ENCODE assay signal across 8 cellular contexts in the genomic region with DNA sequence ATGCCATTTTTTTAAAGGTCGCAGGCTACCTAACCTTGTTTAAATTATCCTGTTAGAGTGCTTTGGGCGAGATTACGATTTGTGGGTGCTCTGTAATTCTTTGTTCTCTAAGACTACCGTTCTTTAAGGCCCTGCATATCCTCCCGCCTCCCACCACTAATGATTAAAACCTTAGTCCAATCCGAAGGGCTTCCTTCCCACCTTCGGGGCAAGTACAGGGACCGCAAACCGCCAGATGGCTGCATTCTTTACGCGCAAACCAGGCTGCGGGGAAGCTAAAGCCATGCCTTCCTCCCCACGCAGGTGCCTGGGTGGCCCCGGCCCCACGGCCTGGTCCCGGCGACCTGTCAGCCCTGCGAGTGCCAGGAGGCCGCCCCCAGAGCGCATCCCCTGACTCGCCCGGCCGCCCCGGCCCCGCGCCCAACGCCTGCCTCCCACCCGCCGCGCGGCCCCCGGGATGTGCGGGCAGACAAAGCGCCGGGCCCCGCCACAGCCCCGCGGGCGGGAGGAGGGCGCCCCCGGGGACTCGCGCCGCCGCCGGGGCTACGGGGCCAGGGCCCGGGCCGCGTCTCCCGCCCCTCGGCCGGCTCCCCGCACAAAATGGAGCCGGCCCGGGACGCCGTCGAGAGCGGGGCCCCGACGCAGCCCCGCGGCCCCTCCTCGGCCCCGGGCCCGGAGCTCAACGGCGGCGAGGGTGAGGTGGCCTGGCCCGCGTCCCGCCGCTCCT. TPM values are rescaled to one million over a fixed set of nuclear protein-coding genes. Genes with fewer than 3 reads are reported as not detected.
DNase-seq lines count a peak whose midpoint lies in the region; ATAC-seq and TF ChIP-seq lines count a peak whose summit lies in the region.

No MANE protein-coding gene starts in this region.

- H3K36me3 ChIP-seq in neural progenitor cell = no peaks in the 10 kb centered on the region

- ATAC-seq in GM19035 (IDR thresholded peaks at IDR 0.05; ENCODE audit: unreplicated experiment) (peak; percentile 28), HG03175 (IDR thresholded peaks at IDR 0.05; ENCODE audit: unreplicated experiment) (peak; percentile 35)

- H3K9me3 Mint-ChIP-seq in neural progenitor cell = no peaks in the 10 kb centered on the region

- H3K79me2 ChIP-seq in neural progenitor cell (ENCODE audit: low read depth) = peaks cover 51% of the 10 kb centered on the region

- H3K4me3 Mint-ChIP-seq in neural progenitor cell = peak overlapping the region; percentile 94

- peaks cover 32% of the 10 kb centered on the region for H4K20me1 ChIP-seq in neural progenitor cell (ENCODE audit: low read depth)

- TF ChIP-seq CTCF in foreskin fibroblast (IDR thresholded peaks at IDR 0.05; ENCODE audit: low read depth, low read length) (no peak), neural progenitor cell (IDR thresholded peaks at IDR 0.05) (no peak)

- no peak overlapping the region for H2AFZ ChIP-seq in neural progenitor cell (replicated peaks)

- H3F3A ChIP-seq in neural progenitor cell (ENCODE audit: low read depth) = peaks cover 19% of the 10 kb centered on the region

- H3K9ac ChIP-seq in neural progenitor cell = peak overlapping the region; percentile 75

- H3K4me3 ChIP-seq in foreskin fibroblast (ENCODE audit: low read depth in 1 of 2, low read length in 2 of 2) (peak overlapping the region; percentile 71 to 82), neural progenitor cell (peak overlapping the region; percentile 84)

- DNase-seq in AML-193 (lab: John Stamatoyannopoulos, UW) = peak; percentile 18 to 23
- peak; percentile 86 for DNase-seq in RPMI7951 (ENCODE audit: low read depth)
- peak; percentile 32 for DNase-seq in activated gamma-delta T cell treated with Interleukin-2 at 50 U/mL for 16 hours
- peak; percentile 29 to 68 for DNase-seq in foreskin fibroblast
- peak; percentile 69 for DNase-seq in neural progenitor cell (ENCODE audit: low spot score)

- H3K27me3 Mint-ChIP-seq in neural progenitor cell (ENCODE audit: insufficient read depth, low read depth) = no peaks in the 10 kb centered on the region

- peak overlapping the region; percentile 96 for H3K4me2 ChIP-seq in neural progenitor cell

- peaks cover 26% of the 10 kb centered on the region for H3K4me1 ChIP-seq in neural progenitor cell

- H3K27ac Mint-ChIP-seq in neural progenitor cell = peak overlapping the region; percentile 95

- H3K36me3 Mint-ChIP-seq in neural progenitor cell = peaks cover 4% of the 10 kb centered on the region

- H3K27ac ChIP-seq in neural progenitor cell (peak overlapping the region; percentile 93), temporal lobe (ENCODE audit: low read depth, low read length) (peak overlapping the region; percentile 75)

- peaks cover 18% of the 10 kb centered on the region for H3K27me3 ChIP-seq in neural progenitor cell

- H3K9me3 ChIP-seq in neural progenitor cell (ENCODE audit: low read depth) = no peaks in the 10 kb centered on the region

- peaks cover 25% of the 10 kb centered on the region for H3K4me1 Mint-ChIP-seq in neural progenitor cell

RNA-seq across cellular contexts. Expression of gene NFYB, which starts 0.7 kb away (rescaled TPM):
- 15.5 and 21.6 TPM in 2 replicates for total RNA-seq in RPMI7951 (2014; rRNA removed; shearing (Covaris generic))
- total RNA-seq in neural progenitor cell (ENCODE audit: low replicate concordance) (64.2 and 100 TPM in 2 replicates), temporal lobe (31.0 TPM)

Comparison
In these comparisons a context has a peak if more than half of its experiments do, and no peak if none do; other contexts are left out.
1. Peak in every context shown above with its lines: DNase-seq, ATAC-seq, H3K4me3 ChIP-seq and H3K27ac ChIP-seq.
2. DNase-seq: peak in every context shown above with its lines; median percentile 86 in RPMI7951; 69 in neural progenitor cell; 48 in foreskin fibroblast; 32 in activated gamma-delta T cell treated with Interleukin-2 at 50 U/mL for 16 hours; 20 in AML-193.